Comparison of ENCODE assay signal across 1 cellular context in the genomic region with DNA sequence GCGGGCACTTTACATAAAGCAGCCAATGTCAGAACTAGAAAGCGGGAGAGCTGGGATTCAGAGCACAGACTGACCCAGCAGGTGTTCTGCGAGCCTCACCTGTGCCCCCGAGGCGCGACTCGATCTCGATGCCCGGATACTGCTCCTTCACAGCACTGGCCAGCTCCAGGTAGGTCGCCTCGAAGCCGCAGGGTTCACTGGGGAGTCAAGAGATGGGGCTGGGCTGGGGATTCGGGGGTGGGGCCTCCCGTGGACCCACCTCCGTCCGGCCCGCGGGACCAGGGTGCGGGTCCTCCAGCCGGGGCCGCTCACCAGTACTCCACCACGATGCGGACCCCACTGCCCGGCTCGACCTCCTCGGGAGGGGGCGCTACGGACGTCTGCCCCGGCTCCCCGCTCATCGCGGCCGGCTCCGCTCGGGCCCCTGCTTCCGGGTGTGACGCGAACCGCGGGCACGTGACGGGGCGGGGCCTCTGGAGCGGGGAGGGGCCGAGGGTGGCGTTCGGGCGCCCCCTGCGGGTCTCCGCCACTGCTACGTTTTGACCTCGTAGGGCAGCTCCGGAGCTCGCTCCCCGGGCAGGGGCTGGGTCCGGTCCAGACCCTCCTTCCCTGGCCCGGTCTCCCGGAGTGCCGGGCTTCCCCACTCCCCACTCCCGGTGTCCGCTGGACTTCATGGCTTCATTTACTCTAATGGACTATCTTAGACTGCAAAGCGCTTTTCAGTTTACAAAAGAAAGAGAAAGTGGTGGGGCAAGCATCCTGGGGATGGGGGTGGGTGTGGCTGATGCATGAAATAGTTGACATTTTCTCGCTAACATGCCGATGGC.
TF ChIP-seq lines count a peak whose summit lies in the region.

A gene with protein sequence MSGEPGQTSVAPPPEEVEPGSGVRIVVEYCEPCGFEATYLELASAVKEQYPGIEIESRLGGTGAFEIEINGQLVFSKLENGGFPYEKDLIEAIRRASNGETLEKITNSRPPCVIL (minus strand): TSS at position 438 of the 827 bp plus-strand sequence. CDS start 37 bp downstream, at position 401.

TF ChIP-seq in GM12878, 131 proteins besides CTCF, POLR2A, EP300 and RAD21 (continued from another document and continues in another):
- TF ChIP-seq, protein P1, sequence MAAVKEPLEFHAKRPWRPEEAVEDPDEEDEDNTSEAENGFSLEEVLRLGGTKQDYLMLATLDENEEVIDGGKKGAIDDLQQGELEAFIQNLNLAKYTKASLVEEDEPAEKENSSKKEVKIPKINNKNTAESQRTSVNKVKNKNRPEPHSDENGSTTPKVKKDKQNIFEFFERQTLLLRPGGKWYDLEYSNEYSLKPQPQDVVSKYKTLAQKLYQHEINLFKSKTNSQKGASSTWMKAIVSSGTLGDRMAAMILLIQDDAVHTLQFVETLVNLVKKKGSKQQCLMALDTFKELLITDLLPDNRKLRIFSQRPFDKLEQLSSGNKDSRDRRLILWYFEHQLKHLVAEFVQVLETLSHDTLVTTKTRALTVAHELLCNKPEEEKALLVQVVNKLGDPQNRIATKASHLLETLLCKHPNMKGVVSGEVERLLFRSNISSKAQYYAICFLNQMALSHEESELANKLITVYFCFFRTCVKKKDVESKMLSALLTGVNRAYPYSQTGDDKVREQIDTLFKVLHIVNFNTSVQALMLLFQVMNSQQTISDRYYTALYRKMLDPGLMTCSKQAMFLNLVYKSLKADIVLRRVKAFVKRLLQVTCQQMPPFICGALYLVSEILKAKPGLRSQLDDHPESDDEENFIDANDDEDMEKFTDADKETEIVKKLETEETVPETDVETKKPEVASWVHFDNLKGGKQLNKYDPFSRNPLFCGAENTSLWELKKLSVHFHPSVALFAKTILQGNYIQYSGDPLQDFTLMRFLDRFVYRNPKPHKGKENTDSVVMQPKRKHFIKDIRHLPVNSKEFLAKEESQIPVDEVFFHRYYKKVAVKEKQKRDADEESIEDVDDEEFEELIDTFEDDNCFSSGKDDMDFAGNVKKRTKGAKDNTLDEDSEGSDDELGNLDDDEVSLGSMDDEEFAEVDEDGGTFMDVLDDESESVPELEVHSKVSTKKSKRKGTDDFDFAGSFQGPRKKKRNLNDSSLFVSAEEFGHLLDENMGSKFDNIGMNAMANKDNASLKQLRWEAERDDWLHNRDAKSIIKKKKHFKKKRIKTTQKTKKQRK (IDR thresholded peaks at IDR 0.05; ENCODE audit: low read depth, low read length), result no peak
- TF ChIP-seq, protein P2, sequence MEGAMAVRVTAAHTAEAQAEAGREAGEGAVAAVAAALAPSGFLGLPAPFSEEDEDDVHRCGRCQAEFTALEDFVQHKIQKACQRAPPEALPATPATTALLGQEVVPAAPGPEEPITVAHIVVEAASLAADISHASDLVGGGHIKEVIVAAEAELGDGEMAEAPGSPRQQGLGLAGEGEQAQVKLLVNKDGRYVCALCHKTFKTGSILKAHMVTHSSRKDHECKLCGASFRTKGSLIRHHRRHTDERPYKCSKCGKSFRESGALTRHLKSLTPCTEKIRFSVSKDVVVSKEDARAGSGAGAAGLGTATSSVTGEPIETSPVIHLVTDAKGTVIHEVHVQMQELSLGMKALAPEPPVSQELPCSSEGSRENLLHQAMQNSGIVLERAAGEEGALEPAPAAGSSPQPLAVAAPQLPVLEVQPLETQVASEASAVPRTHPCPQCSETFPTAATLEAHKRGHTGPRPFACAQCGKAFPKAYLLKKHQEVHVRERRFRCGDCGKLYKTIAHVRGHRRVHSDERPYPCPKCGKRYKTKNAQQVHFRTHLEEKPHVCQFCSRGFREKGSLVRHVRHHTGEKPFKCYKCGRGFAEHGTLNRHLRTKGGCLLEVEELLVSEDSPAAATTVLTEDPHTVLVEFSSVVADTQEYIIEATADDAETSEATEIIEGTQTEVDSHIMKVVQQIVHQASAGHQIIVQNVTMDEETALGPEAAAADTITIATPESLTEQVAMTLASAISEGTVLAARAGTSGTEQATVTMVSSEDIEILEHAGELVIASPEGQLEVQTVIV (IDR thresholded peaks at IDR 0.05; ENCODE audit: borderline replicate concordance, partially characterized antibody), result peak; percentile 88
- TF ChIP-seq SMC3 (IDR thresholded peaks at IDR 0.05; ENCODE audit: borderline replicate concordance, low read length), result peak; percentile 49
- no peak for TF ChIP-seq SIX5 (IDR thresholded peaks at IDR 0.05; ENCODE audit: low read depth, low read length, severe bottlenecking)
- TF ChIP-seq MYB (IDR thresholded peaks at IDR 0.05; ENCODE audit: borderline replicate concordance, low read depth, low read length), result no peak
- TF ChIP-seq CBX3 (IDR thresholded peaks at IDR 0.05; ENCODE audit: borderline replicate concordance, low read depth), result no peak
- no peak for TF ChIP-seq CEBPB (IDR thresholded peaks at IDR 0.05; ENCODE audit: borderline replicate concordance in 1 of 2, low read depth in 2 of 2, low read length in 2 of 2)
- 0 out of 2 replicates have a peak, but pooled peaks have one; percentile 18 for TF ChIP-seq ZNF24 (IDR thresholded peaks at IDR 0.05)
- TF ChIP-seq, protein P3, sequence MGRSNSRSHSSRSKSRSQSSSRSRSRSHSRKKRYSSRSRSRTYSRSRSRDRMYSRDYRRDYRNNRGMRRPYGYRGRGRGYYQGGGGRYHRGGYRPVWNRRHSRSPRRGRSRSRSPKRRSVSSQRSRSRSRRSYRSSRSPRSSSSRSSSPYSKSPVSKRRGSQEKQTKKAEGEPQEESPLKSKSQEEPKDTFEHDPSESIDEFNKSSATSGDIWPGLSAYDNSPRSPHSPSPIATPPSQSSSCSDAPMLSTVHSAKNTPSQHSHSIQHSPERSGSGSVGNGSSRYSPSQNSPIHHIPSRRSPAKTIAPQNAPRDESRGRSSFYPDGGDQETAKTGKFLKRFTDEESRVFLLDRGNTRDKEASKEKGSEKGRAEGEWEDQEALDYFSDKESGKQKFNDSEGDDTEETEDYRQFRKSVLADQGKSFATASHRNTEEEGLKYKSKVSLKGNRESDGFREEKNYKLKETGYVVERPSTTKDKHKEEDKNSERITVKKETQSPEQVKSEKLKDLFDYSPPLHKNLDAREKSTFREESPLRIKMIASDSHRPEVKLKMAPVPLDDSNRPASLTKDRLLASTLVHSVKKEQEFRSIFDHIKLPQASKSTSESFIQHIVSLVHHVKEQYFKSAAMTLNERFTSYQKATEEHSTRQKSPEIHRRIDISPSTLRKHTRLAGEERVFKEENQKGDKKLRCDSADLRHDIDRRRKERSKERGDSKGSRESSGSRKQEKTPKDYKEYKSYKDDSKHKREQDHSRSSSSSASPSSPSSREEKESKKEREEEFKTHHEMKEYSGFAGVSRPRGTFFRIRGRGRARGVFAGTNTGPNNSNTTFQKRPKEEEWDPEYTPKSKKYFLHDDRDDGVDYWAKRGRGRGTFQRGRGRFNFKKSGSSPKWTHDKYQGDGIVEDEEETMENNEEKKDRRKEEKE (IDR thresholded peaks at IDR 0.05), result no peak
- peak; percentile 35 for TF ChIP-seq MEF2B (IDR thresholded peaks at IDR 0.05; ENCODE audit: partially characterized antibody, poor library complexity, severe bottlenecking)
- TF ChIP-seq, protein P4, sequence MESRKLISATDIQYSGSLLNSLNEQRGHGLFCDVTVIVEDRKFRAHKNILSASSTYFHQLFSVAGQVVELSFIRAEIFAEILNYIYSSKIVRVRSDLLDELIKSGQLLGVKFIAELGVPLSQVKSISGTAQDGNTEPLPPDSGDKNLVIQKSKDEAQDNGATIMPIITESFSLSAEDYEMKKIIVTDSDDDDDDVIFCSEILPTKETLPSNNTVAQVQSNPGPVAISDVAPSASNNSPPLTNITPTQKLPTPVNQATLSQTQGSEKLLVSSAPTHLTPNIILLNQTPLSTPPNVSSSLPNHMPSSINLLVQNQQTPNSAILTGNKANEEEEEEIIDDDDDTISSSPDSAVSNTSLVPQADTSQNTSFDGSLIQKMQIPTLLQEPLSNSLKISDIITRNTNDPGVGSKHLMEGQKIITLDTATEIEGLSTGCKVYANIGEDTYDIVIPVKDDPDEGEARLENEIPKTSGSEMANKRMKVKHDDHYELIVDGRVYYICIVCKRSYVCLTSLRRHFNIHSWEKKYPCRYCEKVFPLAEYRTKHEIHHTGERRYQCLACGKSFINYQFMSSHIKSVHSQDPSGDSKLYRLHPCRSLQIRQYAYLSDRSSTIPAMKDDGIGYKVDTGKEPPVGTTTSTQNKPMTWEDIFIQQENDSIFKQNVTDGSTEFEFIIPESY (IDR thresholded peaks at IDR 0.05), result no peak
- TF ChIP-seq, protein P5, sequence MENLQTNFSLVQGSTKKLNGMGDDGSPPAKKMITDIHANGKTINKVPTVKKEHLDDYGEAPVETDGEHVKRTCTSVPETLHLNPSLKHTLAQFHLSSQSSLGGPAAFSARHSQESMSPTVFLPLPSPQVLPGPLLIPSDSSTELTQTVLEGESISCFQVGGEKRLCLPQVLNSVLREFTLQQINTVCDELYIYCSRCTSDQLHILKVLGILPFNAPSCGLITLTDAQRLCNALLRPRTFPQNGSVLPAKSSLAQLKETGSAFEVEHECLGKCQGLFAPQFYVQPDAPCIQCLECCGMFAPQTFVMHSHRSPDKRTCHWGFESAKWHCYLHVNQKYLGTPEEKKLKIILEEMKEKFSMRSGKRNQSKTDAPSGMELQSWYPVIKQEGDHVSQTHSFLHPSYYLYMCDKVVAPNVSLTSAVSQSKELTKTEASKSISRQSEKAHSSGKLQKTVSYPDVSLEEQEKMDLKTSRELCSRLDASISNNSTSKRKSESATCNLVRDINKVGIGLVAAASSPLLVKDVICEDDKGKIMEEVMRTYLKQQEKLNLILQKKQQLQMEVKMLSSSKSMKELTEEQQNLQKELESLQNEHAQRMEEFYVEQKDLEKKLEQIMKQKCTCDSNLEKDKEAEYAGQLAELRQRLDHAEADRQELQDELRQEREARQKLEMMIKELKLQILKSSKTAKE (IDR thresholded peaks at IDR 0.05; ENCODE audit: low read depth, poor library complexity, severe bottlenecking), result no peak
- TF ChIP-seq, protein P6, sequence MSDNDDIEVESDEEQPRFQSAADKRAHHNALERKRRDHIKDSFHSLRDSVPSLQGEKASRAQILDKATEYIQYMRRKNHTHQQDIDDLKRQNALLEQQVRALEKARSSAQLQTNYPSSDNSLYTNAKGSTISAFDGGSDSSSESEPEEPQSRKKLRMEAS (IDR thresholded peaks at IDR 0.05; ENCODE audit: low read depth, low read length), result peak; percentile 92
- TF ChIP-seq POU2F2 (IDR thresholded peaks at IDR 0.05; ENCODE audit: borderline replicate concordance, low read depth, low read length), result 0 out of 3 replicates have a peak, but pooled peaks have one; percentile 29
- TF ChIP-seq ESRRA (IDR thresholded peaks at IDR 0.05; ENCODE audit: low read length), result no peak
- TF ChIP-seq, protein P7, sequence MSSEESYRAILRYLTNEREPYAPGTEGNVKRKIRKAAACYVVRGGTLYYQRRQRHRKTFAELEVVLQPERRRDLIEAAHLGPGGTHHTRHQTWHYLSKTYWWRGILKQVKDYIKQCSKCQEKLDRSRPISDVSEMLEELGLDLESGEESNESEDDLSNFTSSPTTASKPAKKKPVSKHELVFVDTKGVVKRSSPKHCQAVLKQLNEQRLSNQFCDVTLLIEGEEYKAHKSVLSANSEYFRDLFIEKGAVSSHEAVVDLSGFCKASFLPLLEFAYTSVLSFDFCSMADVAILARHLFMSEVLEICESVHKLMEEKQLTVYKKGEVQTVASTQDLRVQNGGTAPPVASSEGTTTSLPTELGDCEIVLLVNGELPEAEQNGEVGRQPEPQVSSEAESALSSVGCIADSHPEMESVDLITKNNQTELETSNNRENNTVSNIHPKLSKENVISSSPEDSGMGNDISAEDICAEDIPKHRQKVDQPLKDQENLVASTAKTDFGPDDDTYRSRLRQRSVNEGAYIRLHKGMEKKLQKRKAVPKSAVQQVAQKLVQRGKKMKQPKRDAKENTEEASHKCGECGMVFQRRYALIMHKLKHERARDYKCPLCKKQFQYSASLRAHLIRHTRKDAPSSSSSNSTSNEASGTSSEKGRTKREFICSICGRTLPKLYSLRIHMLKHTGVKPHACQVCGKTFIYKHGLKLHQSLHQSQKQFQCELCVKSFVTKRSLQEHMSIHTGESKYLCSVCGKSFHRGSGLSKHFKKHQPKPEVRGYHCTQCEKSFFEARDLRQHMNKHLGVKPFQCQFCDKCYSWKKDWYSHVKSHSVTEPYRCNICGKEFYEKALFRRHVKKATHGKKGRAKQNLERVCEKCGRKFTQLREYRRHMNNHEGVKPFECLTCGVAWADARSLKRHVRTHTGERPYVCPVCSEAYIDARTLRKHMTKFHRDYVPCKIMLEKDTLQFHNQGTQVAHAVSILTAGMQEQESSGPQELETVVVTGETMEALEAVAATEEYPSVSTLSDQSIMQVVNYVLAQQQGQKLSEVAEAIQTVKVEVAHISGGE (CRISPR knock-in tag; IDR thresholded peaks at IDR 0.05), result no peak
- peak; percentile 86 for TF ChIP-seq RAD51 (IDR thresholded peaks at IDR 0.05)
- TF ChIP-seq EGR1 (IDR thresholded peaks at IDR 0.05; ENCODE audit: borderline replicate concordance in 1 of 2, low read depth in 2 of 2, low read length in 2 of 2), result peak in 1 of 2 experiments; percentile 27; a peak in 1 of 3 replicates
- TF ChIP-seq RUNX3 (IDR thresholded peaks at IDR 0.05; ENCODE audit: low read length), result peak; percentile 47
- TF ChIP-seq DPF2 (IDR thresholded peaks at IDR 0.05), result peak; percentile 68
- no peak for TF ChIP-seq CHD1 (IDR thresholded peaks at IDR 0.05; ENCODE audit: low read depth, low read length)
- no peak for TF ChIP-seq SREBF2 (IDR thresholded peaks at IDR 0.05; ENCODE audit: low read length)
- TF ChIP-seq SPI1 (IDR thresholded peaks at IDR 0.05; ENCODE audit: borderline replicate concordance, insufficient read depth, low read depth, low read length), result no peak
- TF ChIP-seq NR2F1 (conservative IDR thresholded peaks at IDR 0.05), result peak; percentile 98
- TF ChIP-seq, protein P8, sequence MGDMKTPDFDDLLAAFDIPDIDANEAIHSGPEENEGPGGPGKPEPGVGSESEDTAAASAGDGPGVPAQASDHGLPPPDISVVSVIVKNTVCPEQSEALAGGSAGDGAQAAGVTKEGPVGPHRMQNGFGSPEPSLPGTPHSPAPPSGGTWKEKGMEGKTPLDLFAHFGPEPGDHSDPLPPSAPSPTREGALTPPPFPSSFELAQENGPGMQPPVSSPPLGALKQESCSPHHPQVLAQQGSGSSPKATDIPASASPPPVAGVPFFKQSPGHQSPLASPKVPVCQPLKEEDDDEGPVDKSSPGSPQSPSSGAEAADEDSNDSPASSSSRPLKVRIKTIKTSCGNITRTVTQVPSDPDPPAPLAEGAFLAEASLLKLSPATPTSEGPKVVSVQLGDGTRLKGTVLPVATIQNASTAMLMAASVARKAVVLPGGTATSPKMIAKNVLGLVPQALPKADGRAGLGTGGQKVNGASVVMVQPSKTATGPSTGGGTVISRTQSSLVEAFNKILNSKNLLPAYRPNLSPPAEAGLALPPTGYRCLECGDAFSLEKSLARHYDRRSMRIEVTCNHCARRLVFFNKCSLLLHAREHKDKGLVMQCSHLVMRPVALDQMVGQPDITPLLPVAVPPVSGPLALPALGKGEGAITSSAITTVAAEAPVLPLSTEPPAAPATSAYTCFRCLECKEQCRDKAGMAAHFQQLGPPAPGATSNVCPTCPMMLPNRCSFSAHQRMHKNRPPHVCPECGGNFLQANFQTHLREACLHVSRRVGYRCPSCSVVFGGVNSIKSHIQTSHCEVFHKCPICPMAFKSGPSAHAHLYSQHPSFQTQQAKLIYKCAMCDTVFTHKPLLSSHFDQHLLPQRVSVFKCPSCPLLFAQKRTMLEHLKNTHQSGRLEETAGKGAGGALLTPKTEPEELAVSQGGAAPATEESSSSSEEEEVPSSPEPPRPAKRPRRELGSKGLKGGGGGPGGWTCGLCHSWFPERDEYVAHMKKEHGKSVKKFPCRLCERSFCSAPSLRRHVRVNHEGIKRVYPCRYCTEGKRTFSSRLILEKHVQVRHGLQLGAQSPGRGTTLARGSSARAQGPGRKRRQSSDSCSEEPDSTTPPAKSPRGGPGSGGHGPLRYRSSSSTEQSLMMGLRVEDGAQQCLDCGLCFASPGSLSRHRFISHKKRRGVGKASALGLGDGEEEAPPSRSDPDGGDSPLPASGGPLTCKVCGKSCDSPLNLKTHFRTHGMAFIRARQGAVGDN (IDR thresholded peaks at IDR 0.05), result peak; percentile 64
- peak; percentile 31; the same call in 1 of the 2 replicates for TF ChIP-seq ZNF207 (IDR thresholded peaks at IDR 0.05; ENCODE audit: borderline replicate concordance)
- 0 out of 2 replicates have a peak, but pooled peaks have one; percentile 44 for TF ChIP-seq RCOR1 (conservative IDR thresholded peaks at IDR 0.05; ENCODE audit: low read depth, low read length)
- no peak for TF ChIP-seq CHD4 (IDR thresholded peaks at IDR 0.05)
- peak; percentile 56; the same call in 1 of the 2 replicates for TF ChIP-seq SIN3A (IDR thresholded peaks at IDR 0.05; ENCODE audit: low read depth, low read length)
